ENCODE assay signal across 9 cellular contexts in genomic region chr3:187748050-187748481, GRCh38. TPM values are rescaled to one million over a fixed set of nuclear protein-coding genes. Genes with fewer than 3 reads are reported as not detected.
DNase-seq lines count a peak whose midpoint lies in the region; ATAC-seq, FAIRE-seq and TF ChIP-seq lines count a peak whose summit lies in the region.
"Had no signal": no experiment of that assay in that cellular context is flagged by ENCODE, and none has a peak within 500 bp of the region (broad histone marks: within the 10 kb centered on the region; RNA-seq: fewer than 3 reads in every experiment).

No MANE protein-coding gene starts in this region.

- peak overlapping the region; percentile 100 for H3K9ac ChIP-seq in mesenchymal stem cell (ENCODE audit: low read length)

- H3K27ac ChIP-seq in dorsolateral prefrontal cortex = peak overlapping the region in 54 of 59 donors; percentile 18 to 100 (median 99)
- H3K27ac ChIP-seq in mesenchymal stem cell (ENCODE audit: low read length, poor library complexity, severe bottlenecking) = no peak overlapping the region

- no peak overlapping the region for H2BK12ac ChIP-seq in mesenchymal stem cell (ENCODE audit: low read length in 2 of 2)

- H2BK15ac ChIP-seq in mesenchymal stem cell (ENCODE audit: low read depth, poor library complexity, severe bottlenecking) = no peak overlapping the region

- WGBS in mesenchymal stem cell = 0% methylated on average over 2 of the region's 2 CpGs

- no peaks in the 10 kb centered on the region for H3K9me3 ChIP-seq in mesenchymal stem cell (ENCODE audit: control insufficient read depth, low read length)

- FAIRE-seq in frontal cortex (lab: Jason Lieb, UNC) = no peak
- FAIRE-seq: islet of Langerhans had no signal

- H2BK120ac ChIP-seq in mesenchymal stem cell (ENCODE audit: low read depth, low read length) = no peak overlapping the region

- no peak overlapping the region for H2AK5ac ChIP-seq in mesenchymal stem cell (ENCODE audit: low read length, severe bottlenecking)

- H3K14ac ChIP-seq in mesenchymal stem cell (ENCODE audit: low read length in 2 of 2) = no peak overlapping the region

- H3K4ac ChIP-seq in mesenchymal stem cell (ENCODE audit: low read depth in 1 of 2, low read length in 2 of 2) = no peak overlapping the region

- no peak overlapping the region for H3K4me2 ChIP-seq in mesenchymal stem cell (ENCODE audit: low read length, poor library complexity, severe bottlenecking)

- TF ChIP-seq CTCF in dorsolateral prefrontal cortex (IDR thresholded peaks at IDR 0.05 in 54 of 56, conservative IDR thresholded peaks at IDR 0.05 in 2 of 56; ENCODE audit: low read depth in 1 of 56, partially characterized antibody in 56 of 56) = peak; percentile 85 to 98 (median 95)

- DNase-seq in GF-D8 (lab: John Stamatoyannopoulos, UW) = peak; percentile 18
- DNase-seq in NCI-H69 (lab: John Stamatoyannopoulos, UW) = peak; percentile 66
- peak; percentile 96 for DNase-seq in activated CD4-positive, alpha-beta T cell treated with anti-CD3 and anti-CD28 coated beads, Interleukin-2, amount 50 U/mL, for 48 hours
- peak; percentile 88 to 96 (median 92) for DNase-seq in dorsolateral prefrontal cortex
- peak; percentile 87 for DNase-seq in mesenchymal stem cell
- DNase-seq in stimulated activated CD8-positive, alpha-beta memory T cell treated with anti-CD3 and anti-CD28 coated beads, Interleukin-15, amount 100 ng/mL, for 4 hours (ENCODE audit: low read depth in 2 of 2) = peak; percentile 70 to 82
- no peak for DNase-seq in frontal cortex (ENCODE audit: low spot score in 2 of 2)

- peak overlapping the region in 5 of 59 donors; percentile 13 to 94 (median 76) for H3K4me3 ChIP-seq in dorsolateral prefrontal cortex
- no peak overlapping the region for H3K4me3 ChIP-seq in mesenchymal stem cell (ENCODE audit: insufficient read depth in 1 of 2, low read depth in 1 of 2, low read length in 2 of 2)

- H3K4me1 ChIP-seq in mesenchymal stem cell (ENCODE audit: control insufficient read depth, insufficient read depth, low read depth, low read length) = peaks cover 3% of the 10 kb centered on the region

- intact Hi-C loops in dorsolateral prefrontal cortex (cut with DNase I) = loop anchor here in 1 of 2 donors (5.0 kb wide), 1 partner anchor 1104 kb away; no protein-coding TSS in a partner anchor

- no peaks in the 10 kb centered on the region for H3K79me1 ChIP-seq in mesenchymal stem cell (replicated peaks; ENCODE audit: low read length, poor library complexity, severe bottlenecking)

- H4K8ac ChIP-seq in mesenchymal stem cell (ENCODE audit: low read length) = no peak overlapping the region

- no peak overlapping the region for H2BK5ac ChIP-seq in mesenchymal stem cell (ENCODE audit: low read depth, low read length, poor library complexity, severe bottlenecking)

- H3K36me3 ChIP-seq in mesenchymal stem cell (ENCODE audit: control insufficient read depth in 1 of 2, insufficient read depth in 2 of 2, low read depth in 1 of 2, low read length in 2 of 2) = no peaks in the 10 kb centered on the region

- H3K18ac ChIP-seq in mesenchymal stem cell (ENCODE audit: low read depth in 1 of 2, low read length in 2 of 2) = no peak overlapping the region

- peak; percentile 39 for ATAC-seq in HG03159 (IDR thresholded peaks at IDR 0.05; ENCODE audit: unreplicated experiment)

- H2AFZ ChIP-seq in mesenchymal stem cell (ENCODE audit: low read depth, low read length) = no peak overlapping the region

- H3K23ac ChIP-seq in mesenchymal stem cell (ENCODE audit: low read length in 2 of 2) = no peak overlapping the region

- H3K27me3 ChIP-seq in dorsolateral prefrontal cortex = no peaks in the 10 kb centered on the region
- H3K27me3 ChIP-seq in mesenchymal stem cell (ENCODE audit: control insufficient read depth in 1 of 2, insufficient read depth in 1 of 2, low read length in 2 of 2) = no peaks in the 10 kb centered on the region

- H4K91ac ChIP-seq in mesenchymal stem cell (ENCODE audit: low read length) = no peak overlapping the region

RNA-seq across cellular contexts. Expression of gene BCL6, which starts 2.8 kb away (rescaled TPM):
- total RNA-seq in dorsolateral prefrontal cortex (100 to 1,000 TPM in 54 of 120 experiments, 10 to 100 TPM in 66; 47.6 to 270 (median 94.0) TPM), frontal cortex (16.7 TPM)
- polyA plus RNA-seq in mesenchymal stem cell (2013, experiment 1 of 2) = 20.5 TPM
- 18.5 TPM for polyA plus RNA-seq in mesenchymal stem cell (2013, experiment 2 of 2)

RNA-seq across cellular contexts. Expression of gene RTP2, which starts 45.7 kb away (rescaled TPM):
- total RNA-seq in dorsolateral prefrontal cortex (not detected), frontal cortex (not detected)
- not detected for polyA plus RNA-seq in mesenchymal stem cell (2013, experiment 1 of 2)
- not detected for polyA plus RNA-seq in mesenchymal stem cell (2013, experiment 2 of 2)

Comparison
In these comparisons a context has a peak if more than half of its experiments do, and no peak if none do; other contexts are left out.
1. DNase-seq: peak in GF-D8 (single experiment), NCI-H69 (single experiment), activated CD4-positive, alpha-beta T cell treated with anti-CD3 and anti-CD28 coated beads, Interleukin-2, amount 50 U/mL, for 48 hours (2 of 2), dorsolateral prefrontal cortex (10 of 10), mesenchymal stem cell (single experiment) and stimulated activated CD8-positive, alpha-beta memory T cell treated with anti-CD3 and anti-CD28 coated beads, Interleukin-15, amount 100 ng/mL, for 4 hours (2 of 2); none in frontal cortex (0 of 2).